4 cellular contexts compared by ENCODE assay signal in genomic region chr5:82532075-82532474, GRCh38.
DNase-seq lines count a peak whose midpoint lies in the region; ATAC-seq, FAIRE-seq and TF ChIP-seq lines count a peak whose summit lies in the region.
"Not testable (repeated sequence)": the region's sequence is repeated elsewhere in the genome, so short reads cannot be mapped to it uniquely, and the experiment has no call there.

No MANE protein-coding gene starts in this region.

- H3K4me2 ChIP-seq in A549; BLaER1; K562 (ENCODE audit: insufficient read depth, low read length): not testable (repeated sequence)

- not testable (repeated sequence) for TF ChIP-seq CTCF in A549 (IDR thresholded peaks at IDR 0.05); HEK293 (tag by site-specific recombination; IDR thresholded peaks at IDR 0.05); K562 (IDR thresholded peaks at IDR 0.05 in 2 of 3, conservative IDR thresholded peaks at IDR 0.05 in 1 of 3; ENCODE audit: insufficient read depth in 2 of 3, low read depth in 1 of 3, low read length in 3 of 3)

- TF ChIP-seq RAD21 in A549 (conservative IDR thresholded peaks at IDR 0.05 in 1 of 2, IDR thresholded peaks at IDR 0.05 in 1 of 2); K562 (CRISPR knock-in tag; conservative IDR thresholded peaks at IDR 0.05 in 1 of 2, IDR thresholded peaks at IDR 0.05 in 1 of 2): not testable (repeated sequence)

- H3K9me3 ChIP-seq in A549; HEK293 (ENCODE audit: control insufficient read depth, insufficient read depth, low read depth, low read length); K562 (replicated peaks; ENCODE audit: control insufficient read depth, insufficient read depth, low read depth, low read length): not testable (repeated sequence)
- peaks cover 36% of the 10 kb centered on the region for H3K9me3 ChIP-seq in BLaER1

- not testable (repeated sequence) for ATAC-seq in A549, K562

- H3K27me3 ChIP-seq in BLaER1; K562 (ENCODE audit: control insufficient read depth in 2 of 2, insufficient read depth in 2 of 2, low read length in 2 of 2): not testable (repeated sequence)

- H3K4me3 ChIP-seq in A549; HEK293 (ENCODE audit: low read depth, low read length); K562: not testable (repeated sequence)
- peak overlapping the region; percentile 11; the same call in 1 of the 2 replicates for H3K4me3 ChIP-seq in BLaER1

- intact Hi-C loops in K562 (cut with micrococcal nuclease), result not testable (repeated sequence)

- H3K36me3 ChIP-seq in BLaER1; HEK293 (ENCODE audit: control insufficient read depth in 2 of 2, insufficient read depth in 1 of 2, low read length in 2 of 2); K562 (ENCODE audit: control insufficient read depth, insufficient read depth, low read length): not testable (repeated sequence)

- not testable (repeated sequence) for H3K4me1 ChIP-seq in A549; HEK293 (ENCODE audit: control insufficient read depth, insufficient read depth, low read length); K562 (replicated peaks in 1 of 2; ENCODE audit: control insufficient read depth in 2 of 2, insufficient read depth in 2 of 2, low read length in 2 of 2)
- H3K4me1 ChIP-seq in BLaER1, result peaks cover 35% of the 10 kb centered on the region

- not testable (repeated sequence) for BruUV-seq in K562 (replicated peaks; lab: Mats Ljungman, UMichigan)

- TF ChIP-seq POLR2A in A549 (IDR thresholded peaks at IDR 0.05; ENCODE audit: low read length); K562 (conservative IDR thresholded peaks at IDR 0.05): not testable (repeated sequence)

- not testable (repeated sequence) for H3K79me2 ChIP-seq in K562 (ENCODE audit: control insufficient read depth, insufficient read depth, low read length)

- not testable (repeated sequence) for H4K20me1 ChIP-seq in BLaER1; K562 (replicated peaks; ENCODE audit: control insufficient read depth, insufficient read depth, low read length)

- H2AFZ ChIP-seq in K562 (ENCODE audit: low read depth, low read length), result not testable (repeated sequence)

- POLR2A ChIA-PET in A549 (lab: Yijun Ruan, JAX); HEK293 (lab: Yijun Ruan, JAX); K562 (lab: Yijun Ruan, JAX): not testable (repeated sequence)

- TF ChIP-seq EP300 in A549 (IDR thresholded peaks at IDR 0.05); K562 (IDR thresholded peaks at IDR 0.05; ENCODE audit: low read length): not testable (repeated sequence)

- CTCF ChIA-PET in A549 (lab: Yijun Ruan, JAX), result interaction anchor here (0.8 kb wide), 1 partner anchor 134 kb away, joined by 3 read pairs; no protein-coding TSS in a partner anchor
- CTCF ChIA-PET in HEK293 (lab: Yijun Ruan, JAX); K562 (lab: Yijun Ruan, JAX; ENCODE audit: low intra/inter-chr PET ratio): not testable (repeated sequence)

- not testable (repeated sequence) for FAIRE-seq in A549 (lab: Jason Lieb, UNC); K562 (lab: Jason Lieb, UNC)

- not testable (repeated sequence) for DNase-seq in A549 (ENCODE audit: low read depth in 1 of 2, low spot score in 1 of 2); K562 (ENCODE audit: extremely low read depth in 1 of 4, low spot score in 3 of 4)

- H3K27ac ChIP-seq in A549; BLaER1; HEK293 (ENCODE audit: extremely low read depth, low read depth, low read length); K562 (ENCODE audit: extremely low read depth, low read depth, low read length): not testable (repeated sequence)

- not testable (repeated sequence) for H3K9me1 ChIP-seq in K562 (ENCODE audit: control insufficient read depth, insufficient read depth, low read length)

- in situ Hi-C loops in K562 (cut with MboI), result not testable (repeated sequence)

- 10% methylated on average over 2 of the region's 2 CpGs for WGBS in A549 (ENCODE audit: missing lambda C conversion rate)
- WGBS in K562 (ENCODE audit: insufficient coverage, low coverage, missing lambda C conversion rate), result 11% methylated on average over 2 of the region's 2 CpGs

- H3K9ac ChIP-seq in BLaER1; K562 (ENCODE audit: insufficient read depth in 1 of 2, low read depth in 2 of 2, low read length in 2 of 2): not testable (repeated sequence)

TF ChIP-seq in A549, 52 proteins besides CTCF, POLR2A, EP300 and RAD21:
- peak; percentile 6 for TF ChIP-seq ZFP36 (IDR thresholded peaks at IDR 0.05; ENCODE audit: borderline replicate concordance, partially characterized antibody)

TF ChIP-seq in HEK293, 187 proteins besides CTCF, POLR2A, EP300 and RAD21:
- peak; percentile 96 for TF ChIP-seq ZNF585B (tag by site-specific recombination; IDR thresholded peaks at IDR 0.05)

TF ChIP-seq in K562, 482 proteins besides CTCF, POLR2A, EP300 and RAD21:
- peak; percentile 49 for TF ChIP-seq ZFP36 (IDR thresholded peaks at IDR 0.05; ENCODE audit: low read depth, low read length, partially characterized antibody)
